8 cellular contexts compared by ENCODE assay signal in genomic region chr19:21328885-21329605, GRCh38. TPM values are rescaled to one million over a fixed set of nuclear protein-coding genes. Genes with fewer than 3 reads are reported as not detected.
DNase-seq lines count a peak whose midpoint lies in the region; ATAC-seq and TF ChIP-seq lines count a peak whose summit lies in the region.

ZNF708 (minus strand) TSS chr19:21329410; CDS start chr19:21329212, 198 bp downstream.

- H2AFZ ChIP-seq in osteoblast (ENCODE audit: low read length), result peak within 1 kb of the TSS; percentile 100

- H3K27ac ChIP-seq in osteoblast (ENCODE audit: low read depth, low read length) (peak within 1 kb of the TSS; percentile 99), thoracic aorta (peak within 1 kb of the TSS; percentile 97 to 99)

- H3K4me1 ChIP-seq in osteoblast (ENCODE audit: insufficient read depth, low read length), result peaks cover 5% of the 10 kb centered on the region
- H3K4me1 ChIP-seq in thoracic aorta (ENCODE audit: control insufficient read depth in 1 of 2, low read depth in 2 of 2), result peaks cover 0 to 16% of the 10 kb centered on the region in 2 donors

- H3K27me3 ChIP-seq in osteoblast (ENCODE audit: insufficient read depth, low read length) (no peaks in the 10 kb centered on the region), thoracic aorta (replicated peaks; ENCODE audit: insufficient read depth) (no peaks in the 10 kb centered on the region)

- peaks cover 44% of the 10 kb centered on the region for H3K79me2 ChIP-seq in osteoblast (ENCODE audit: insufficient read depth, low read length)

- H3K9me3 ChIP-seq in osteoblast (ENCODE audit: low read depth, low read length), result no peaks in the 10 kb centered on the region
- no peaks in the 10 kb centered on the region for H3K9me3 ChIP-seq in thoracic aorta

- peak; percentile 88 for TF ChIP-seq POLR2A in NB4 (IDR thresholded peaks at IDR 0.05; ENCODE audit: extremely low read depth, insufficient read length)

- TF ChIP-seq CTCF in HFF-Myc (IDR thresholded peaks at IDR 0.05; ENCODE audit: low read depth, low read length, missing control alignments) (no peak), NB4 (IDR thresholded peaks at IDR 0.05; ENCODE audit: low read depth, low read length) (no peak), osteoblast (IDR thresholded peaks at IDR 0.05; ENCODE audit: extremely low read depth, low read depth, low read length) (no peak), thoracic aorta (IDR thresholded peaks at IDR 0.05) (no peak)

- no peaks in the 10 kb centered on the region for H3K27me3 Mint-ChIP-seq in activated naive CD4-positive, alpha-beta T cell treated with anti-CD3 and anti-CD28 coated beads, Interleukin-2, amount 50 U/mL, for 24 hours

- H3K36me3 Mint-ChIP-seq in activated naive CD4-positive, alpha-beta T cell treated with anti-CD3 and anti-CD28 coated beads, Interleukin-2, amount 50 U/mL, for 24 hours, result peaks cover 23% of the 10 kb centered on the region

- H3K4me3 ChIP-seq in HFF-Myc (replicated peaks; ENCODE audit: low read depth, low read length) (peak within 1 kb of the TSS; percentile 68), NB4 (ENCODE audit: low read depth, low read length) (peak within 1 kb of the TSS; percentile 93), osteoblast (ENCODE audit: insufficient read depth, low read length) (peak within 1 kb of the TSS; percentile 99), thoracic aorta (peak within 1 kb of the TSS; percentile 99)

- H3K4me2 ChIP-seq in osteoblast (ENCODE audit: insufficient read depth, low read length), result peak within 1 kb of the TSS; percentile 86

- peaks cover 44% of the 10 kb centered on the region for H3K4me1 Mint-ChIP-seq in activated naive CD4-positive, alpha-beta T cell treated with anti-CD3 and anti-CD28 coated beads, Interleukin-2, amount 50 U/mL, for 24 hours

- peak within 1 kb of the TSS; percentile 98 for H3K27ac Mint-ChIP-seq in activated naive CD4-positive, alpha-beta T cell treated with anti-CD3 and anti-CD28 coated beads, Interleukin-2, amount 50 U/mL, for 24 hours

- DNase-seq in GM03348 (ENCODE audit: low spot score) (peak; percentile 95), HFF-Myc (ENCODE audit: extremely low read depth, low read depth) (peak; percentile 76), NB4 (ENCODE audit: low read depth) (peak; percentile 96), glomerular visceral epithelial cell (ENCODE audit: extremely low spot score) (peak; percentile 93), osteoblast (ENCODE audit: insufficient read length, low spot score, missing footprints) (peak; percentile 94), thoracic aorta (ENCODE audit: low spot score) (peak; percentile 75)

- H3K9me3 Mint-ChIP-seq in activated naive CD4-positive, alpha-beta T cell treated with anti-CD3 and anti-CD28 coated beads, Interleukin-2, amount 50 U/mL, for 24 hours, result no peaks in the 10 kb centered on the region

- H4K20me1 ChIP-seq in osteoblast (ENCODE audit: insufficient read depth, low read length), result no peaks in the 10 kb centered on the region

- peak within 1 kb of the TSS; percentile 98 for H3K4me3 Mint-ChIP-seq in activated naive CD4-positive, alpha-beta T cell treated with anti-CD3 and anti-CD28 coated beads, Interleukin-2, amount 50 U/mL, for 24 hours

- H3K36me3 ChIP-seq in osteoblast (ENCODE audit: insufficient read depth, low read length) (peaks cover 7% of the 10 kb centered on the region), thoracic aorta (peaks cover 5% of the 10 kb centered on the region)

- ATAC-seq in SK-N-SH treated with all-trans-retinoic acid at 6 μM for 48 hours (peak; percentile 100), thoracic aorta (ENCODE audit: insufficient number of reproducible peaks, low FRiP score, low read depth) (peak; percentile 100)

TF ChIP-seq in SK-N-SH treated with all-trans-retinoic acid at 6 μM for 48 hours, 23 proteins besides CTCF, POLR2A, EP300 and RAD21:
- TF ChIP-seq SNAI2 (CRISPR knock-in tag; IDR thresholded peaks at IDR 0.05) (0 out of 2 replicates have a peak, but pooled peaks have one; percentile 19), RARB (CRISPR knock-in tag; IDR thresholded peaks at IDR 0.05) (no peak)

RNA-seq across cellular contexts. Expression of gene ZNF708, which starts in this region (rescaled TPM):
- 9.7 and 10.9 TPM in 2 replicates for total RNA-seq in osteoblast
- 10 to 100 TPM; 11.5 to 20.5 TPM for total RNA-seq in thoracic aorta

Comparison
In these comparisons a context has a peak if more than half of its experiments do, and no peak if none do; other contexts are left out.
1. Peak in every context shown above with its lines: DNase-seq, ATAC-seq, H3K4me3 ChIP-seq and H3K27ac ChIP-seq.